ENCODE assay signal across 7 cellular contexts in genomic region chr5:115545065-115545882, GRCh38. TPM values are rescaled to one million over a fixed set of nuclear protein-coding genes. Genes with fewer than 3 reads are reported as not detected.
DNase-seq lines count a peak whose midpoint lies in the region; ATAC-seq, FAIRE-seq and TF ChIP-seq lines count a peak whose summit lies in the region.

No MANE protein-coding gene starts in this region.

- no peaks in the 10 kb centered on the region for H3K9me3 ChIP-seq in pancreas

- intact Hi-C loops in dorsolateral prefrontal cortex (cut with DNase I): loop anchor here in 1 of 2 donors (2.0 kb wide), 1 partner anchor 26 kb away; no protein-coding TSS in a partner anchor
- intact Hi-C loops in pancreas (cut with DNase I): no loop called here

- TF ChIP-seq CTCF in dorsolateral prefrontal cortex (IDR thresholded peaks at IDR 0.05 in 54 of 56, conservative IDR thresholded peaks at IDR 0.05 in 2 of 56; ENCODE audit: low read depth in 1 of 56, partially characterized antibody in 56 of 56) (peak in 3 of 56 donors; percentile 6 to 29 (median 21)), pancreas (IDR thresholded peaks at IDR 0.05) (no peak)

- DNase-seq in NCI-H1436 treated with DMSO at 0.1 percent for 48 hours (lab: John Stamatoyannopoulos, UW): peak; percentile 38
- DNase-seq in dorsolateral prefrontal cortex: no peak
- no peak for DNase-seq in pancreas
- no peak for DNase-seq in COR-L47 (lab: John Stamatoyannopoulos, UW)
- no peak for DNase-seq in NCI-H510A treated with DMSO at 0.1 percent for 48 hours (lab: John Stamatoyannopoulos, UW)
- DNase-seq in ecto neural progenitor cell (ENCODE audit: low spot score): no peak

- ATAC-seq in GM19452 (IDR thresholded peaks at IDR 0.05; ENCODE audit: unreplicated experiment): peak; percentile 1
- no peak for ATAC-seq in pancreas

- peak overlapping the region in 58 of 59 donors; percentile 32 to 99 (median 92) for H3K27ac ChIP-seq in dorsolateral prefrontal cortex
- peak overlapping the region in 3 of 4 donors; percentile 31 to 99 (median 99) for H3K27ac ChIP-seq in pancreas

- peaks cover 6 to 14% (median 10%) of the 10 kb centered on the region in 3 donors for H3K4me1 ChIP-seq in pancreas

- H3K4me3 ChIP-seq in dorsolateral prefrontal cortex: peak overlapping the region; percentile 22 to 97 (median 88)
- peak overlapping the region in 2 of 4 donors; percentile 66 to 73 for H3K4me3 ChIP-seq in pancreas

- no peaks in the 10 kb centered on the region for H3K27me3 ChIP-seq in dorsolateral prefrontal cortex
- H3K27me3 ChIP-seq in pancreas: no peaks in the 10 kb centered on the region

- FAIRE-seq in pancreas (lab: Jason Lieb, UNC): no peak

- no peaks in the 10 kb centered on the region for H3K36me3 ChIP-seq in pancreas

- 55% methylated on average over 18 of the region's 18 CpGs for WGBS in pancreas, 2 donors

RNA-seq across cellular contexts. Expression of gene FEM1C, which starts 0.7 kb away (rescaled TPM):
- total RNA-seq in dorsolateral prefrontal cortex (10 to 100 TPM; 21.3 to 51.8 (median 33.7) TPM), pancreas (10 to 100 TPM in 1 of 6 donors, 1 to 10 TPM in 5; 5.9 to 11.2 (median 8.0) TPM)
- polyA plus RNA-seq in pancreas: 1 to 10 TPM; 3.2 to 4.4 TPM

RNA-seq across cellular contexts. Expression of gene TICAM2, which starts 57.0 kb away (rescaled TPM):
- total RNA-seq in dorsolateral prefrontal cortex: 1 to 10 TPM; 2.5 to 9.2 (median 5.4) TPM
- total RNA-seq in pancreas: 1 to 10 TPM; 1.6 to 3.4 (median 2.2) TPM
- 1 to 10 TPM; 1.4 to 1.9 TPM for polyA plus RNA-seq in pancreas
